ENCODE assay signal across 13 cellular contexts in the genomic region with DNA sequence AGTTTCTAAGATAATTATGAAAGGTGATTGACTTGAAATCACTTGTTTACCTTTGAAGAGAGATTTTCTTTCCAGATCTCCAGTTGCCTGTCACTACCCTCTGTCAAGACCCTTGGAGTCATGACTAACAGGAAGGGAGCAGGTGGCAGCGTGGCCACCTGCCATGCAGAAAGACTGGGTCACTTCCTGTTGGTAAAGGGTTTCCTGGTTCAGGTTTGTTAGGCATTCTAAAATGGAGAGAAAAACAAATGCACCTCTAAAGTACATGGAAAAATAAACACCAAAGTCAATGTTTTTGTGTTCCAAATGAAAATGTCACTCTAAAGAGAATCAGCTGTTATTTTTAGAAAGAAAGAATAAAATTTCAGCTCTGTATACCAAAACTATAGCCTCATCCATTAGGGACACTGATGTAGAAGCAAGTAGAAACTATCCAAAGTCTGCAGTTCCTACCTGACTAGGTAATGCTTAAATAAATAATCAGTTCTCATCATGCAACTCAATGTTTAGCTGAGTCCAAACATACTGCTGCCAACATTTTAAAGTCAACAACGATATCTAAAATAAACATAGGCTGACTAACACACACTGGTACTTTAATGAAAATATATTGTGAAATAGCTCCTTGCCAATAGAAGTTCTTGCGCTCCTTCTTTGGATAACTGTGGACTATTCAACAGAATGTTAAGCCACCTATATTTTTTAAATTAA. TPM values are rescaled to one million over a fixed set of nuclear protein-coding genes. Genes with fewer than 3 reads are reported as not detected.
DNase-seq lines count a peak whose midpoint lies in the region; ATAC-seq, FAIRE-seq and TF ChIP-seq lines count a peak whose summit lies in the region.
"Had no signal": no experiment of that assay in that cellular context is flagged by ENCODE, and none has a peak within 500 bp of the region (broad histone marks: within the 10 kb centered on the region; RNA-seq: fewer than 3 reads in every experiment).

No MANE protein-coding gene starts in this region.

- peak overlapping the region; percentile 91 for H3K27ac Mint-ChIP-seq in Calu3 (ENCODE audit: unreplicated experiment)
- H3K27ac Mint-ChIP-seq: CD8-positive, alpha-beta T cell; nephron had no signal

- peaks cover 4% of the 10 kb centered on the region for H3K9me3 Mint-ChIP-seq in Calu3 (ENCODE audit: low read depth, unreplicated experiment)
- H3K9me3 Mint-ChIP-seq: CD8-positive, alpha-beta T cell; nephron had no signal

- peak overlapping the region; percentile 37 for H3K4me3 Mint-ChIP-seq in Calu3 (ENCODE audit: low read depth, unreplicated experiment)
- H3K4me3 Mint-ChIP-seq: CD8-positive, alpha-beta T cell; nephron had no signal

- peaks cover 84% of the 10 kb centered on the region for H3K4me1 Mint-ChIP-seq in Calu3 (ENCODE audit: low read depth, unreplicated experiment)

- intact Hi-C loops in Calu3 (cut with micrococcal nuclease; ENCODE audit: unreplicated experiment): loop anchor here (1.0 to 2.0 kb wide), 4 partner anchors 14 to 72 kb away; no protein-coding TSS in a partner anchor

- H3K27me3 Mint-ChIP-seq in Calu3 (ENCODE audit: unreplicated experiment): no peaks in the 10 kb centered on the region

- DNase-seq in Calu3 (peak; percentile 86), NCI-H510A (lab: John Stamatoyannopoulos, UW) (peak; percentile 51), dedifferentiated amniotic fluid mesenchymal stem cell (ENCODE audit: extremely low spot score) (peak; percentile 50), mucosa of gallbladder (ENCODE audit: low spot score) (peak; percentile 63), NCI-H1105 treated with DMSO at 0.1 percent for 48 hours (lab: John Stamatoyannopoulos, UW) (no peak), RCC 7860 (ENCODE audit: low spot score) (no peak), NCI-H446 (lab: John Stamatoyannopoulos, UW) (no peak)
- DNase-seq: anterior cingulate cortex; CD8-positive, alpha-beta T cell; heart left ventricle; stimulated activated CD4-positive, alpha-beta T cell treated with anti-CD3 and anti-CD28 coated beads, Interleukin-1b, Interleukin-23, amount 100 ng/mL, for 48 hours had no signal

- peaks cover 26% of the 10 kb centered on the region for H3K36me3 Mint-ChIP-seq in Calu3 (ENCODE audit: insufficient read depth, unreplicated experiment)
- H3K36me3 Mint-ChIP-seq: CD8-positive, alpha-beta T cell had no signal

- CTCF ChIA-PET in Calu3 (lab: Charles Lee): interaction anchor here (0.6 to 3.5 kb wide), 27 partner anchors 10 to 1146 kb away, joined by 3 to 44 read pairs (median 5); a partner anchor contains a TSS

- FAIRE-seq in RCC 7860 (lab: Jason Lieb, UNC): no peak

- no peak for ATAC-seq in GM21619 (IDR thresholded peaks at IDR 0.05; ENCODE audit: unreplicated experiment)
- ATAC-seq: CD8-positive, alpha-beta T cell; heart left ventricle had no signal

- no TSS peak for BruUV-seq in Calu3 (replicated peaks; lab: Mats Ljungman, UMichigan)

- no peak for TF ChIP-seq CTCF in Calu3 (IDR thresholded peaks at IDR 0.05; ENCODE audit: unreplicated experiment)

RNA-seq across cellular contexts. Expression of a gene that starts 23.9 kb away (rescaled TPM):
- total RNA-seq in Calu3 (2022) (919 and 981 TPM in 2 replicates), mucosa of gallbladder (139 TPM)
- total RNA-seq: CD8-positive, alpha-beta T cell had no signal

Comparison
In these comparisons a context has a peak if more than half of its experiments do, and no peak if none do; other contexts are left out.
1. DNase-seq: peak in Calu3 (single experiment), NCI-H510A (single experiment), dedifferentiated amniotic fluid mesenchymal stem cell (single experiment) and mucosa of gallbladder (single experiment); none in NCI-H1105 treated with DMSO at 0.1 percent for 48 hours (single experiment), RCC 7860 (single experiment) and NCI-H446 (0 of 2).